In the genomic region with DNA sequence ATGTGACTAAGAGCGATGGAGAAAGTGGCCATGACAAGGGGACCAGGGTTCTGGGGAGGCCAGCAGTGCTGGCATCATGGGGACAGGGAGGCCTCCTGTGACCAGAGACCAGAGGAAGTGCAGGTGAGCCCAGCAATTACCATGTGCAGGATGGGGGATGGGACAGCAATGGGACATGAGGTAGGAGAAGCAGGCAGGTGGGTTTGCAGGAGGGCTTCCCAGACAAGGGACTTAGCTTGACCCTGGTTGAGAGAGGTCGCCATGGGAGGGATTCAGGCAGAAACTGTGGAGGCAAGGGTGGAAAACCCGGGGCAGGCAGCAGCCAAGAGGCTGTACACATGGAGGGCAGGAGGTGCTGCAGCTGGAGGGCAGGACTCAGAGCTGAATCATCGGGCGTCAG, we compare ENCODE assay signal across 19 cellular contexts. TPM values are rescaled to one million over a fixed set of nuclear protein-coding genes. Genes with fewer than 3 reads are reported as not detected.
DNase-seq lines count a peak whose midpoint lies in the region; ATAC-seq, FAIRE-seq and TF ChIP-seq lines count a peak whose summit lies in the region.
"Had no signal": no experiment of that assay in that cellular context is flagged by ENCODE, and none has a peak within 500 bp of the region (broad histone marks: within the 10 kb centered on the region; RNA-seq: fewer than 3 reads in every experiment).

No MANE protein-coding gene starts in this region.

- peaks cover 7% of the 10 kb centered on the region for H3K9me3 Mint-ChIP-seq in stimulated activated naive CD8-positive, alpha-beta T cell treated with anti-CD3 and anti-CD28 coated beads, Interleukin-15, Interleukin-2, amounts not matched to agents 100 ng/mL and 50 ng/mL, for 24 hours
- peaks cover 18 to 22% of the 10 kb centered on the region in 2 donors for H3K9me3 Mint-ChIP-seq in stimulated activated naive CD8-positive, alpha-beta T cell treated with anti-CD3 and anti-CD28 coated beads, Interleukin-15, amount 100 ng/mL, for 72 hours
- H3K9me3 Mint-ChIP-seq in astrocyte (ENCODE audit: unreplicated experiment) (peaks cover 23% of the 10 kb centered on the region), memory B cell (peaks cover 6% of the 10 kb centered on the region)
- H3K9me3 Mint-ChIP-seq in stimulated activated naive B cell treated with anti-CD40 and anti-IgM and Interleukin-4, amounts not matched to agents 10 μg/mL and 1 μg/mL and 100 μg/mL, for 72 hours: peaks cover 10 to 17% of the 10 kb centered on the region in 2 donors

- H3K4me1 ChIP-seq in astrocyte (ENCODE audit: insufficient read depth, low read length): peaks cover 7% of the 10 kb centered on the region
- no peaks in the 10 kb centered on the region for H3K4me1 ChIP-seq in colonic mucosa

- no peaks in the 10 kb centered on the region for H3K4me1 Mint-ChIP-seq in stimulated activated naive CD8-positive, alpha-beta T cell treated with anti-CD3 and anti-CD28 coated beads, Interleukin-15, Interleukin-2, amounts not matched to agents 100 ng/mL and 50 ng/mL, for 24 hours (ENCODE audit: low read depth)
- peaks cover 8% of the 10 kb centered on the region for H3K4me1 Mint-ChIP-seq in stimulated activated naive CD8-positive, alpha-beta T cell treated with anti-CD3 and anti-CD28 coated beads, Interleukin-15, amount 100 ng/mL, for 72 hours
- peaks cover 8% of the 10 kb centered on the region for H3K4me1 Mint-ChIP-seq in astrocyte (ENCODE audit: low read depth, unreplicated experiment)
- peaks cover 4% of the 10 kb centered on the region for H3K4me1 Mint-ChIP-seq in memory B cell
- peaks cover 0 to 6% of the 10 kb centered on the region in 2 donors for H3K4me1 Mint-ChIP-seq in stimulated activated naive B cell treated with anti-CD40 and anti-IgM and Interleukin-4, amounts not matched to agents 10 μg/mL and 1 μg/mL and 100 μg/mL, for 72 hours

- H3K27me3 ChIP-seq in astrocyte (ENCODE audit: insufficient read depth, low read length) (no peaks in the 10 kb centered on the region), colonic mucosa (no peaks in the 10 kb centered on the region)
- H3K27me3 ChIP-seq: MG63 had no signal

- no peak overlapping the region for H3K9ac ChIP-seq in astrocyte (ENCODE audit: low read length)
- no peak overlapping the region for H3K9ac ChIP-seq in colonic mucosa (ENCODE audit: low read depth in 2 of 2, low read length in 2 of 2)
- H3K9ac ChIP-seq: KMS-11 had no signal

- no peak overlapping the region for H3K27ac ChIP-seq in astrocyte (ENCODE audit: low read depth, low read length)
- no peak overlapping the region for H3K27ac ChIP-seq in colonic mucosa
- H3K27ac ChIP-seq: KMS-11, PC-9 had no signal

- H4K20me1 ChIP-seq in astrocyte (ENCODE audit: insufficient read depth, low read length): peaks cover 27% of the 10 kb centered on the region

- no peak overlapping the region for H2AFZ ChIP-seq in astrocyte (ENCODE audit: low read depth, low read length)
- H2AFZ ChIP-seq: PC-9 had no signal

- H3K36me3 ChIP-seq in astrocyte (ENCODE audit: insufficient read depth, low read length) (peaks cover 26% of the 10 kb centered on the region), colonic mucosa (peaks cover 18% of the 10 kb centered on the region)

- H3K4me3 ChIP-seq in astrocyte (ENCODE audit: insufficient read depth, low read depth, low read length) (no peak overlapping the region), colonic mucosa (no peak overlapping the region)
- H3K4me3 ChIP-seq: MG63, PC-9 had no signal

- H3K27ac Mint-ChIP-seq in stimulated activated naive CD8-positive, alpha-beta T cell treated with anti-CD3 and anti-CD28 coated beads, Interleukin-15, Interleukin-2, amounts not matched to agents 100 ng/mL and 50 ng/mL, for 24 hours: peak overlapping the region; percentile 22
- H3K27ac Mint-ChIP-seq in stimulated activated naive CD8-positive, alpha-beta T cell treated with anti-CD3 and anti-CD28 coated beads, Interleukin-15, amount 100 ng/mL, for 72 hours: peak overlapping the region in 1 of 2 donors; percentile 72
- H3K27ac Mint-ChIP-seq in astrocyte (ENCODE audit: unreplicated experiment): peak overlapping the region; percentile 58
- peak overlapping the region; percentile 61 for H3K27ac Mint-ChIP-seq in memory B cell
- H3K27ac Mint-ChIP-seq in stimulated activated naive B cell treated with anti-CD40 and anti-IgM and Interleukin-4, amounts not matched to agents 10 μg/mL and 1 μg/mL and 100 μg/mL, for 72 hours: peak overlapping the region; percentile 43

- no peak overlapping the region for H3K4me2 ChIP-seq in astrocyte (ENCODE audit: low read length)
- H3K4me2 ChIP-seq: KMS-11, PC-9 had no signal

- intact Hi-C loops in colonic mucosa (cut with DNase I): no loop called here

- no peak for DNase-seq in stimulated activated naive CD8-positive, alpha-beta T cell treated with anti-CD3 and anti-CD28 coated beads, Interleukin-15, amount 100 ng/mL, for 72 hours
- DNase-seq in astrocyte (ENCODE audit: low read depth) (no peak), memory B cell (ENCODE audit: low spot score in 2 of 2) (no peak), colonic mucosa (no peak)
- no peak for DNase-seq in stimulated activated naive B cell treated with anti-CD40 and anti-IgM and Interleukin-4, amounts not matched to agents 10 μg/mL and 1 μg/mL and 100 μg/mL, for 72 hours
- DNase-seq: AML-193; CD4-positive, CD25-positive, alpha-beta regulatory T cell; DND-41; MG63; NCI-H1105; NCI-H187; NCI-H446; PC-9 had no signal

- FAIRE-seq in astrocyte (lab: Jason Lieb, UNC): no peak
- FAIRE-seq: H1 had no signal

- no peak for ATAC-seq in stimulated activated naive CD8-positive, alpha-beta T cell treated with anti-CD3 and anti-CD28 coated beads, Interleukin-15, amount 100 ng/mL, for 72 hours
- ATAC-seq in memory B cell (ENCODE audit: low read depth) (no peak), GM19463 (IDR thresholded peaks at IDR 0.05; ENCODE audit: unreplicated experiment) (no peak), HG02852 (IDR thresholded peaks at IDR 0.05; ENCODE audit: unreplicated experiment) (no peak)
- ATAC-seq in stimulated activated naive B cell treated with anti-CD40 and anti-IgM and Interleukin-4, amounts not matched to agents 10 μg/mL and 1 μg/mL and 100 μg/mL, for 72 hours (replicated peaks): no peak
- ATAC-seq: Right ventricle myocardium inferior had no signal

- no peaks in the 10 kb centered on the region for H3K9me3 ChIP-seq in astrocyte (ENCODE audit: insufficient read depth, low read depth, low read length)
- H3K9me3 ChIP-seq in colonic mucosa: no peaks in the 10 kb centered on the region

- peaks cover 18% of the 10 kb centered on the region for H3K79me2 ChIP-seq in astrocyte (ENCODE audit: insufficient read depth, low read length)

- TF ChIP-seq CTCF in astrocyte (IDR thresholded peaks at IDR 0.05; ENCODE audit: insufficient read depth, low read depth, low read length) (no peak), colonic mucosa (IDR thresholded peaks at IDR 0.05) (no peak)

- no peaks in the 10 kb centered on the region for H3K27me3 Mint-ChIP-seq in stimulated activated naive CD8-positive, alpha-beta T cell treated with anti-CD3 and anti-CD28 coated beads, Interleukin-15, Interleukin-2, amounts not matched to agents 100 ng/mL and 50 ng/mL, for 24 hours
- H3K27me3 Mint-ChIP-seq in stimulated activated naive CD8-positive, alpha-beta T cell treated with anti-CD3 and anti-CD28 coated beads, Interleukin-15, amount 100 ng/mL, for 72 hours: no peaks in the 10 kb centered on the region
- H3K27me3 Mint-ChIP-seq in astrocyte (ENCODE audit: low read depth, unreplicated experiment) (no peaks in the 10 kb centered on the region), memory B cell (no peaks in the 10 kb centered on the region)
- H3K27me3 Mint-ChIP-seq in stimulated activated naive B cell treated with anti-CD40 and anti-IgM and Interleukin-4, amounts not matched to agents 10 μg/mL and 1 μg/mL and 100 μg/mL, for 72 hours: no peaks in the 10 kb centered on the region
- H3K27me3 Mint-ChIP-seq: CD4-positive, CD25-positive, alpha-beta regulatory T cell had no signal

- no peak overlapping the region for H3K4me3 Mint-ChIP-seq in stimulated activated naive CD8-positive, alpha-beta T cell treated with anti-CD3 and anti-CD28 coated beads, Interleukin-15, Interleukin-2, amounts not matched to agents 100 ng/mL and 50 ng/mL, for 24 hours
- peak overlapping the region in 1 of 2 donors; percentile 11 for H3K4me3 Mint-ChIP-seq in stimulated activated naive CD8-positive, alpha-beta T cell treated with anti-CD3 and anti-CD28 coated beads, Interleukin-15, amount 100 ng/mL, for 72 hours
- H3K4me3 Mint-ChIP-seq in astrocyte (ENCODE audit: unreplicated experiment): no peak overlapping the region
- H3K4me3 Mint-ChIP-seq in memory B cell: no peak overlapping the region
- H3K4me3 Mint-ChIP-seq in stimulated activated naive B cell treated with anti-CD40 and anti-IgM and Interleukin-4, amounts not matched to agents 10 μg/mL and 1 μg/mL and 100 μg/mL, for 72 hours: no peak overlapping the region
- H3K4me3 Mint-ChIP-seq: CD4-positive, CD25-positive, alpha-beta regulatory T cell had no signal

- peaks cover 69% of the 10 kb centered on the region for H3K36me3 Mint-ChIP-seq in stimulated activated naive CD8-positive, alpha-beta T cell treated with anti-CD3 and anti-CD28 coated beads, Interleukin-15, Interleukin-2, amounts not matched to agents 100 ng/mL and 50 ng/mL, for 24 hours (ENCODE audit: low read depth)
- H3K36me3 Mint-ChIP-seq in astrocyte (ENCODE audit: low read depth, unreplicated experiment) (peaks cover 42% of the 10 kb centered on the region), memory B cell (peaks cover 39% of the 10 kb centered on the region)
- peaks cover 48 to 73% of the 10 kb centered on the region in 2 donors for H3K36me3 Mint-ChIP-seq in stimulated activated naive B cell treated with anti-CD40 and anti-IgM and Interleukin-4, amounts not matched to agents 10 μg/mL and 1 μg/mL and 100 μg/mL, for 72 hours

RNA-seq across cellular contexts. Expression of a gene that starts 36.4 kb away (rescaled TPM):
- total RNA-seq in astrocyte (32.8 and 35.7 TPM in 2 replicates), colonic mucosa (10 to 100 TPM; 28.2 to 35.6 TPM)
